ENCODE assay signal across 8 cellular contexts in genomic region chr16:89873822-89874689, GRCh38. TPM values are rescaled to one million over a fixed set of nuclear protein-coding genes. Genes with fewer than 3 reads are reported as not detected.
DNase-seq lines count a peak whose midpoint lies in the region; ATAC-seq, FAIRE-seq and TF ChIP-seq lines count a peak whose summit lies in the region.

No MANE protein-coding gene starts in this region.

- intact Hi-C loops in kidney (cut with DNase I), result no loop called here

- CTCF ChIA-PET in AG04449 (lab: Yijun Ruan, JAX), result interaction anchor here (0.8 to 8.7 kb wide), 5 partner anchors 12 to 174 kb away, joined by 4 to 83 read pairs (median 4); partner anchors contain the start of gene MC1R

- ATAC-seq in GM19025 (IDR thresholded peaks at IDR 0.05; ENCODE audit: low read depth, unreplicated experiment) (peak; percentile 66), HG03342 (IDR thresholded peaks at IDR 0.05; ENCODE audit: unreplicated experiment) (peak; percentile 66)

- FAIRE-seq in kidney (lab: Jason Lieb, UNC), result no peak

- H3K27ac ChIP-seq in kidney (ENCODE audit: low read depth in 2 of 2, low read length in 2 of 2), result peak overlapping the region; percentile 100

- DNase-seq in AG04449 (ENCODE audit: low read depth, low spot score) (peak; percentile 69), NCI-H446 treated with DMSO at 0.1 percent for 48 hours (lab: John Stamatoyannopoulos, UW) (peak; percentile 68), cerebellum (ENCODE audit: low spot score) (peak; percentile 98), kidney (peak; percentile 99)
- DNase-seq in activated CD4-positive, alpha-beta T cell treated with anti-CD3 and anti-CD28 coated beads for 24 hours (ENCODE audit: low read depth in 2 of 2), result peak; percentile 90 to 95
- peak; percentile 97 for DNase-seq in stimulated activated CD4-positive, alpha-beta T cell treated with anti-CD3 and anti-CD28 coated beads, Interleukin-12 subunit alpha, Interleukin-12 subunit beta, amount 100 ng/mL, for 4 hours

- H3K9ac ChIP-seq in kidney (ENCODE audit: low read length in 2 of 2), result peak overlapping the region; percentile 75 to 83

- TF ChIP-seq CTCF in AG04449 (IDR thresholded peaks at IDR 0.05; ENCODE audit: insufficient read depth, low read length, missing control alignments), result no peak
- TF ChIP-seq CTCF in kidney (IDR thresholded peaks at IDR 0.05; ENCODE audit: borderline replicate concordance, extremely low read depth, insufficient read depth), result no peak

- peaks cover 3 to 7% of the 10 kb centered on the region in 2 donors for H3K36me3 ChIP-seq in kidney (ENCODE audit: control insufficient read depth in 1 of 2, insufficient read depth in 2 of 2, low read length in 2 of 2)

- peak overlapping the region; percentile 90 for H3K4me3 ChIP-seq in AG04449 (ENCODE audit: low read depth, low read length)
- H3K4me3 ChIP-seq in kidney (ENCODE audit: low read length in 2 of 2), result peak overlapping the region; percentile 68 to 79

- POLR2A ChIA-PET in AG04449 (lab: Yijun Ruan, JAX), result interaction anchor here (0.5 to 2.5 kb wide), 8 partner anchors 11 to 259 kb away, joined by 3 to 22 read pairs (median 4); partner anchors contain the start of genes FANCA and TUBB3

- H3K9me3 ChIP-seq in kidney (ENCODE audit: control insufficient read depth in 1 of 2, low read length in 2 of 2), result no peaks in the 10 kb centered on the region

- H3K4me1 ChIP-seq in kidney (ENCODE audit: control insufficient read depth in 1 of 2, insufficient read depth in 1 of 2, low read depth in 1 of 2, low read length in 2 of 2), result peaks cover 0 to 4% of the 10 kb centered on the region in 2 donors

RNA-seq across cellular contexts. Expression of gene TCF25, which starts 0.7 kb away (rescaled TPM):
- 87.1 TPM for total RNA-seq in cerebellum
- total RNA-seq in kidney, result 209 TPM
- polyA plus RNA-seq in kidney (ENCODE audit: insufficient read depth, low read depth, low replicate concordance), result 157 TPM

RNA-seq across cellular contexts. Expression of gene MC1R, which starts 44.6 kb away (rescaled TPM):
- total RNA-seq in cerebellum, result 4.2 TPM
- total RNA-seq in kidney, result 13.5 TPM
- 2.1 TPM for polyA plus RNA-seq in kidney (ENCODE audit: insufficient read depth, low read depth, low replicate concordance)

RNA-seq across cellular contexts. Expression of gene SPIRE2, which starts 45.8 kb away (rescaled TPM):
- total RNA-seq in cerebellum, result 24.0 TPM
- total RNA-seq in kidney, result 6.5 TPM
- 2.9 TPM for polyA plus RNA-seq in kidney (ENCODE audit: insufficient read depth, low read depth, low replicate concordance)

RNA-seq across cellular contexts. Expression of gene TUBB3, which starts 49.1 kb away (rescaled TPM):
- total RNA-seq in cerebellum (832 TPM), kidney (35.0 TPM)
- 3.4 TPM for polyA plus RNA-seq in kidney (ENCODE audit: insufficient read depth, low read depth, low replicate concordance)

RNA-seq across cellular contexts. Expression of gene FANCA, which starts 57.6 kb away (rescaled TPM):
- total RNA-seq in cerebellum, result 30.3 TPM
- 8.9 TPM for total RNA-seq in kidney
- polyA plus RNA-seq in kidney (ENCODE audit: insufficient read depth, low read depth, low replicate concordance), result 2.2 TPM

Comparison
In these comparisons a context has a peak if more than half of its experiments do, and no peak if none do; other contexts are left out.
1. Peak in every context shown above with its lines: DNase-seq, ATAC-seq, H3K4me3 ChIP-seq and H3K27ac ChIP-seq.